In genomic region chr1:92326681-92327080, GRCh38 we compare ENCODE assay signal across 24 cellular contexts. TPM values are rescaled to one million over a fixed set of nuclear protein-coding genes. Genes with fewer than 3 reads are reported as not detected.
A peak's percentile ranks its signal among the peaks of the same experiment; 100 is the strongest.
DNase-seq lines count a peak whose midpoint lies in the region; ATAC-seq and FAIRE-seq lines count a peak whose summit lies in the region.
"Had no signal": no experiment of that assay in that cellular context is flagged by ENCODE, and none has a peak within 500 bp of the region (broad histone marks: within the 10 kb centered on the region; RNA-seq: fewer than 3 reads in every experiment).

No MANE protein-coding gene starts in this region.

- H3K36me3 ChIP-seq in small intestine (ENCODE audit: control insufficient read depth in 2 of 2, insufficient read depth in 2 of 2, low read length in 2 of 2): peaks cover 3 to 5% of the 10 kb centered on the region in 2 donors

- H3K4me1 Mint-ChIP-seq in activated CD8-positive, alpha-beta memory T cell treated with anti-CD3 and anti-CD28 coated beads, Interleukin-2, amount 10 ng/mL, durations not matched to agents 7 days and 5 days: peaks cover 38% of the 10 kb centered on the region

- no peak for DNase-seq in activated CD8-positive, alpha-beta memory T cell treated with anti-CD3 and anti-CD28 coated beads, Interleukin-2, amount 10 ng/mL, durations not matched to agents 7 days and 5 days
- DNase-seq in activated CD8-positive, alpha-beta memory T cell treated with anti-CD3 and anti-CD28 coated beads, Interleukin-2, amount 50 U/mL, for 48 hours: no peak
- peak; percentile 12 for DNase-seq in SK-MEL-5 (ENCODE audit: low read depth, low spot score)
- DNase-seq in epithelial cell of prostate (ENCODE audit: low read depth, low spot score): peak; percentile 95
- DNase-seq in small intestine: peak; percentile 63
- no peak for DNase-seq in HuH-7.5 (ENCODE audit: low spot score)
- DNase-seq: ACHN; CD4-positive, alpha-beta T cell; COR-L47; DMS 273 treated with DMSO at 0.1 percent for 48 hours; DMS79 treated with DMSO at 0.1 percent for 48 hours; NCI-H1092 treated with DMSO at 0.1 percent for 48 hours; NCI-H1436 treated with DMSO at 0.1 percent for 48 hours; NCI-H2029; NCI-H2227 treated with DMSO at 0.1 percent for 48 hours; NCI-H510A; Peyer's patch; SJCRH30 had no signal

- no peak for FAIRE-seq in small intestine (lab: Jason Lieb, UNC)
- FAIRE-seq: GM12878, H54 had no signal

- H3K4me3 ChIP-seq in small intestine (ENCODE audit: low read depth in 1 of 2, low read length in 2 of 2): no peak overlapping the region
- H3K4me3 ChIP-seq: BLaER1, GM12878, Peyer's patch, SJCRH30 had no signal

- no peaks in the 10 kb centered on the region for H3K4me1 ChIP-seq in small intestine (ENCODE audit: control insufficient read depth in 2 of 2, insufficient read depth in 1 of 2, low read depth in 1 of 2, low read length in 1 of 2)
- H3K4me1 ChIP-seq: BLaER1, Peyer's patch, SJCRH30 had no signal

- CTCF ChIA-PET in activated CD8-positive, alpha-beta memory T cell treated with anti-CD3 and anti-CD28 coated beads, Interleukin-2, amount 10 ng/mL, durations not matched to agents 7 days and 5 days (lab: Charles Lee): interaction anchor here (1.0 to 1.4 kb wide), 3 partner anchors 9 to 160 kb away, joined by 3 to 4 read pairs (median 3); partner anchors contain the start of gene GFI1

- H3K9me3 Mint-ChIP-seq in activated CD8-positive, alpha-beta memory T cell treated with anti-CD3 and anti-CD28 coated beads, Interleukin-2, amount 10 ng/mL, durations not matched to agents 7 days and 5 days (ENCODE audit: low read depth): peaks cover 8% of the 10 kb centered on the region

- peak overlapping the region; percentile 21 for H3K27ac Mint-ChIP-seq in activated CD8-positive, alpha-beta memory T cell treated with anti-CD3 and anti-CD28 coated beads, Interleukin-2, amount 10 ng/mL, durations not matched to agents 7 days and 5 days
- H3K27ac Mint-ChIP-seq: CD4-positive, alpha-beta T cell had no signal

- 86 to 100% (median 93%) methylated on average over 1 of the region's 1 CpG for WGBS in small intestine, 3 donors

- no peak overlapping the region for H3K4me3 Mint-ChIP-seq in activated CD8-positive, alpha-beta memory T cell treated with anti-CD3 and anti-CD28 coated beads, Interleukin-2, amount 10 ng/mL, durations not matched to agents 7 days and 5 days
- H3K4me3 Mint-ChIP-seq: CD4-positive, alpha-beta T cell had no signal

- no peaks in the 10 kb centered on the region for H3K27me3 ChIP-seq in small intestine (ENCODE audit: control insufficient read depth in 2 of 2, insufficient read depth in 2 of 2, low read length in 2 of 2)
- H3K27me3 ChIP-seq: BLaER1, Peyer's patch, SJCRH30 had no signal

- in situ Hi-C loops in SK-MEL-5 (cut with HindIII; ENCODE audit: low pct_unique_long_range_greater_than_20kb, low sequenced_read_pairs): no loop called here

- peak overlapping the region; percentile 69 for H3K27ac ChIP-seq in epithelial cell of prostate
- H3K27ac ChIP-seq in small intestine (ENCODE audit: low read depth in 1 of 2, low read length in 1 of 2): no peak overlapping the region
- H3K27ac ChIP-seq: 22Rv1, BLaER1, Peyer's patch, SJCRH30 had no signal

- no peak for ATAC-seq in activated CD8-positive, alpha-beta memory T cell treated with anti-CD3 and anti-CD28 coated beads, Interleukin-2, amount 10 ng/mL, durations not matched to agents 7 days and 5 days
- ATAC-seq in HG03025 (IDR thresholded peaks at IDR 0.05; ENCODE audit: low FRiP score, unreplicated experiment) (no peak), GM21360 (IDR thresholded peaks at IDR 0.05; ENCODE audit: unreplicated experiment) (no peak)
- ATAC-seq: GM12878 had no signal

- no peaks in the 10 kb centered on the region for H3K9me3 ChIP-seq in small intestine (ENCODE audit: control insufficient read depth, low read depth)

- no peaks in the 10 kb centered on the region for H3K27me3 Mint-ChIP-seq in activated CD8-positive, alpha-beta memory T cell treated with anti-CD3 and anti-CD28 coated beads, Interleukin-2, amount 10 ng/mL, durations not matched to agents 7 days and 5 days
- H3K27me3 Mint-ChIP-seq: CD4-positive, alpha-beta T cell had no signal

- H3K36me3 Mint-ChIP-seq in activated CD8-positive, alpha-beta memory T cell treated with anti-CD3 and anti-CD28 coated beads, Interleukin-2, amount 10 ng/mL, durations not matched to agents 7 days and 5 days: peaks cover 72% of the 10 kb centered on the region

RNA-seq across cellular contexts. Expression of gene RPAP2, which starts 27.8 kb away (rescaled TPM):
- 10 to 100 TPM; 37.1 to 41.4 TPM for total RNA-seq in activated CD8-positive, alpha-beta memory T cell treated with anti-CD3 and anti-CD28 coated beads, Interleukin-2, amount 10 ng/mL, durations not matched to agents 7 days and 5 days
- total RNA-seq in SK-MEL-5 (2014; rRNA removed; shearing (Covaris generic)): 22.6 TPM in 2 replicates
- 9.7 and 12.3 TPM in 2 replicates for polyA plus RNA-seq in SK-MEL-5 (2015; cell fraction: cytosol; rRNA removed)
- polyA plus RNA-seq in SK-MEL-5 (2015; cell fraction: nucleus; rRNA removed): 12.1 and 26.7 TPM in 2 replicates
- 10 to 100 TPM in 1 of 3 donors, 1 to 10 TPM in 2; 2.2 to 13.0 (median 8.4) TPM for polyA plus RNA-seq in small intestine

RNA-seq across cellular contexts. Expression of gene GLMN, which starts 27.9 kb away (rescaled TPM):
- 10 to 100 TPM; 25.7 to 26.0 TPM for total RNA-seq in activated CD8-positive, alpha-beta memory T cell treated with anti-CD3 and anti-CD28 coated beads, Interleukin-2, amount 10 ng/mL, durations not matched to agents 7 days and 5 days
- total RNA-seq in SK-MEL-5 (2014; rRNA removed; shearing (Covaris generic)): 13.6 and 14.3 TPM in 2 replicates
- 4.8 and 5.2 TPM in 2 replicates for polyA plus RNA-seq in SK-MEL-5 (2015; cell fraction: cytosol; rRNA removed)
- polyA plus RNA-seq in SK-MEL-5 (2015; cell fraction: nucleus; rRNA removed): 29.6 and 38.6 TPM in 2 replicates
- polyA plus RNA-seq in small intestine: 1 to 10 TPM; 3.0 to 7.2 (median 5.7) TPM

Comparison
In these comparisons a context has a peak if more than half of its experiments do, and no peak if none do; other contexts are left out.
1. DNase-seq: peak in SK-MEL-5 (single experiment), epithelial cell of prostate (single experiment) and small intestine (single experiment); none in activated CD8-positive, alpha-beta memory T cell treated with anti-CD3 and anti-CD28 coated beads, Interleukin-2, amount 10 ng/mL, durations not matched to agents 7 days and 5 days (single experiment), activated CD8-positive, alpha-beta memory T cell treated with anti-CD3 and anti-CD28 coated beads, Interleukin-2, amount 50 U/mL, for 48 hours (single experiment) and HuH-7.5 (single experiment).